In the genomic region with DNA sequence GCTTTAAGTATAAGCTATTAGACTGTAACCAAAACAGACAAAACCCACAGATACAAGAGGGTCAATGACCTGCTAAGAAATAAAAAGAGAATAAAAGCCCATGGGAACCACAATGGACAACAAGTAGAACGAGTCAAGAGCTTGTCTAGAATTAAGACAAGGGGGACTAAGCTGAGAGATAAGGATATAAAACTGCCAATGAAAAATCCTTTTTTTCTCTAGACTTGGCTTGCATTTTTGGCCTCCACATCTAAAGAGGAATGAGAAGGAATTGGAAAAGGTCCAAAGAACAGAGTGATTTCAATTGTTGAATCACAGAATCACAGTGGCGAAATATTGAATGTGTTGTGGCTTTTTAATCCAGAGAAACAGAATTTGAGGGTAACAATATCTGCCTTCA, we compare ENCODE assay signal across 23 cellular contexts.
DNase-seq lines count a peak whose midpoint lies in the region; ATAC-seq and TF ChIP-seq lines count a peak whose summit lies in the region.
"Had no signal": no experiment of that assay in that cellular context is flagged by ENCODE, and none has a peak within 500 bp of the region (broad histone marks: within the 10 kb centered on the region; RNA-seq: fewer than 3 reads in every experiment).

No MANE protein-coding gene starts in this region.

- TF ChIP-seq CTCF in astrocyte of the cerebellum (IDR thresholded peaks at IDR 0.05; ENCODE audit: low read depth, low read length, missing control alignments) (no peak), fibroblast of the aortic adventitia (IDR thresholded peaks at IDR 0.05; ENCODE audit: insufficient read depth, low read length) (no peak)

- H3K4me3 ChIP-seq in astrocyte of the cerebellum (ENCODE audit: low read depth, low read length), result no peak overlapping the region
- H3K4me3 ChIP-seq in fibroblast of the aortic adventitia (ENCODE audit: low read depth, low read length), result no peak overlapping the region
- H3K4me3 ChIP-seq: MG63, ovary, right lobe of liver had no signal

- ATAC-seq in GM21423 (IDR thresholded peaks at IDR 0.05; ENCODE audit: unreplicated experiment), result no peak
- ATAC-seq: naive thymus-derived CD4-positive, alpha-beta T cell; right lobe of liver; SK-N-SH treated with all-trans-retinoic acid at 6 μM for 48 hours had no signal

- peak; percentile 16 for DNase-seq in AG20443 (ENCODE audit: low spot score)
- peak; percentile 45 for DNase-seq in astrocyte of the cerebellum (ENCODE audit: low read depth)
- DNase-seq in fibroblast of the aortic adventitia (ENCODE audit: low read depth), result peak; percentile 78
- DNase-seq in renal cortical epithelial cell (ENCODE audit: low read depth), result peak; percentile 13
- DNase-seq in NCI-H2196 (lab: John Stamatoyannopoulos, UW; ENCODE audit: unreplicated experiment), result no peak
- no peak for DNase-seq in ecto neural progenitor cell (ENCODE audit: low spot score)
- DNase-seq in NCI-H187 treated with DMSO at 0.1 percent for 48 hours (lab: John Stamatoyannopoulos, UW), result no peak
- DNase-seq: activated CD4-positive, alpha-beta T cell treated with anti-CD3 and anti-CD28 coated beads, Interleukin-2, amount 50 U/mL, for 48 hours; activated CD8-positive, alpha-beta memory T cell treated with anti-CD3 and anti-CD28 coated beads, Interleukin-2, amount 50 U/mL, for 48 hours; CD4-positive, alpha-beta T cell; H9; mesendoderm; MG63; naive thymus-derived CD4-positive, alpha-beta T cell; NCI-H1436; NCI-H526; ovary; right lobe of liver; RPMI8226; substantia nigra; T-helper 9 cell had no signal

- in situ Hi-C loops in astrocyte of the cerebellum (cut with HindIII; ENCODE audit: low sequenced_read_pairs), result loop anchor here (5.0 kb wide), 1 partner anchor 41 kb away; no protein-coding TSS in a partner anchor

Comparison
In these comparisons a context has a peak if more than half of its experiments do, and no peak if none do; other contexts are left out.
1. DNase-seq: peak in AG20443 (single experiment), astrocyte of the cerebellum (single experiment), fibroblast of the aortic adventitia (single experiment) and renal cortical epithelial cell (single experiment); none in NCI-H2196 (single experiment), ecto neural progenitor cell (single experiment) and NCI-H187 treated with DMSO at 0.1 percent for 48 hours (single experiment).